In genomic region chr10:1382711-1383110, GRCh38 we compare ENCODE assay signal across 1 cellular context.
TF ChIP-seq lines count a peak whose summit lies in the region.

No MANE protein-coding gene starts in this region.

TF ChIP-seq in SK-N-SH, 30 proteins besides CTCF, POLR2A, EP300 and RAD21 (continued from another document):
- TF ChIP-seq ELF1 (IDR thresholded peaks at IDR 0.05): no peak
- TF ChIP-seq TAF1 (IDR thresholded peaks at IDR 0.05; ENCODE audit: borderline replicate concordance, low read depth, low read length): no peak
- no peak for TF ChIP-seq ZBTB33 (IDR thresholded peaks at IDR 0.05; ENCODE audit: borderline replicate concordance, low read depth)
- TF ChIP-seq REST (IDR thresholded peaks at IDR 0.05; ENCODE audit: low read depth, low read length): no peak
- no peak for TF ChIP-seq RFX5 (IDR thresholded peaks at IDR 0.05; ENCODE audit: low read length)
